In the genomic region with DNA sequence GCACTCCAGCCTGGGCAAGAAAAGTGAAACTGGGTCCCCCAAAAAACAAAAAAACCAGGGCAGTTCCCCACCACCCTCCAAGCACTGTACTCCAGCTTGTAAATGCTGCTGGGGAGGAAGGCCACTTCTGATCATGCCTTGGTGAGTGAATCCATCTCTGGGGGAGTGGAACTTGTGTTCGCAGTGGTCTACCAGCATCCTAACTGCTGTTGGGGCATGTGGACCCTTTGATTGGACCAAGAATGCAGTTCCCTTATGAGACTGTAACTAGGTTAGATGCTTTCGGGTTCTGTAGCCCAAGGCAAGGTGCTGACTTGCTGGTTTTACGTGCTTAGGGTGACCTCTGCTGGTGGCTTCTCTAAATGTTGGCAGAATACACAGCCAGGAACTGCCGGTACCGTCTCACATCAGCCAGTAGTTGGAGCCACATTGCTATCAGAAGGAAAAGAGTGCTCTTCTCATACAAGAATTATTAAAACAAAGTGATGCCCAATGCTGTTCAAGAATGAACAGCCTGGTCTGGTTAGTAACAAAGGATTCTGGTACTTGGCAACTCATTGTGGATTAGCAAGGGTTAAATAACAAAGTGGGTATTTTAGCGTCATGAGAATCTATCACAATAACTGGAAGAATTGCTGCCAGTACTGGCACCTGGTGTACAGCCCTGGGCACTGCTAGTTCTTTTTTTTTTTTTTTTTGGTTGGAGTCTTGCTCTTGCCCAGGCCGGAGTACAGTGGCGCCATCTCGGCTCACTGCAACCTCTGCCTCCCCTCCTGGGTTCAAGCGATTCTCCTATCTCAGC, we compare ENCODE assay signal across 1 cellular context.
TF ChIP-seq lines count a peak whose summit lies in the region.

No MANE protein-coding gene starts in this region.

TF ChIP-seq in GM12878, 131 proteins besides CTCF, POLR2A, EP300 and RAD21:
- TF ChIP-seq ZNF384 (IDR thresholded peaks at IDR 0.05; ENCODE audit: borderline replicate concordance, low read depth, low read length) = peak; percentile 78
- TF ChIP-seq, protein P1, sequence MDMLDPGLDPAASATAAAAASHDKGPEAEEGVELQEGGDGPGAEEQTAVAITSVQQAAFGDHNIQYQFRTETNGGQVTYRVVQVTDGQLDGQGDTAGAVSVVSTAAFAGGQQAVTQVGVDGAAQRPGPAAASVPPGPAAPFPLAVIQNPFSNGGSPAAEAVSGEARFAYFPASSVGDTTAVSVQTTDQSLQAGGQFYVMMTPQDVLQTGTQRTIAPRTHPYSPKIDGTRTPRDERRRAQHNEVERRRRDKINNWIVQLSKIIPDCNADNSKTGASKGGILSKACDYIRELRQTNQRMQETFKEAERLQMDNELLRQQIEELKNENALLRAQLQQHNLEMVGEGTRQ (IDR thresholded peaks at IDR 0.05; ENCODE audit: borderline replicate concordance, low read depth, low read length) = no peak
- TF ChIP-seq SPI1 (IDR thresholded peaks at IDR 0.05; ENCODE audit: borderline replicate concordance, insufficient read depth, low read depth, low read length) = peak; percentile 25; the same call in 1 of the 2 replicates
- no peak for TF ChIP-seq RBBP5 (conservative IDR thresholded peaks at IDR 0.05)
- TF ChIP-seq SMARCA5 (IDR thresholded peaks at IDR 0.05) = peak; percentile 95
- TF ChIP-seq BHLHE40 (IDR thresholded peaks at IDR 0.05; ENCODE audit: borderline replicate concordance in 1 of 2, low read depth in 2 of 2, low read length in 1 of 2) = 0 out of 4 replicates have a peak, but pooled peaks of 1 of the 2 experiments have one; percentile 34
- TF ChIP-seq, protein P2, sequence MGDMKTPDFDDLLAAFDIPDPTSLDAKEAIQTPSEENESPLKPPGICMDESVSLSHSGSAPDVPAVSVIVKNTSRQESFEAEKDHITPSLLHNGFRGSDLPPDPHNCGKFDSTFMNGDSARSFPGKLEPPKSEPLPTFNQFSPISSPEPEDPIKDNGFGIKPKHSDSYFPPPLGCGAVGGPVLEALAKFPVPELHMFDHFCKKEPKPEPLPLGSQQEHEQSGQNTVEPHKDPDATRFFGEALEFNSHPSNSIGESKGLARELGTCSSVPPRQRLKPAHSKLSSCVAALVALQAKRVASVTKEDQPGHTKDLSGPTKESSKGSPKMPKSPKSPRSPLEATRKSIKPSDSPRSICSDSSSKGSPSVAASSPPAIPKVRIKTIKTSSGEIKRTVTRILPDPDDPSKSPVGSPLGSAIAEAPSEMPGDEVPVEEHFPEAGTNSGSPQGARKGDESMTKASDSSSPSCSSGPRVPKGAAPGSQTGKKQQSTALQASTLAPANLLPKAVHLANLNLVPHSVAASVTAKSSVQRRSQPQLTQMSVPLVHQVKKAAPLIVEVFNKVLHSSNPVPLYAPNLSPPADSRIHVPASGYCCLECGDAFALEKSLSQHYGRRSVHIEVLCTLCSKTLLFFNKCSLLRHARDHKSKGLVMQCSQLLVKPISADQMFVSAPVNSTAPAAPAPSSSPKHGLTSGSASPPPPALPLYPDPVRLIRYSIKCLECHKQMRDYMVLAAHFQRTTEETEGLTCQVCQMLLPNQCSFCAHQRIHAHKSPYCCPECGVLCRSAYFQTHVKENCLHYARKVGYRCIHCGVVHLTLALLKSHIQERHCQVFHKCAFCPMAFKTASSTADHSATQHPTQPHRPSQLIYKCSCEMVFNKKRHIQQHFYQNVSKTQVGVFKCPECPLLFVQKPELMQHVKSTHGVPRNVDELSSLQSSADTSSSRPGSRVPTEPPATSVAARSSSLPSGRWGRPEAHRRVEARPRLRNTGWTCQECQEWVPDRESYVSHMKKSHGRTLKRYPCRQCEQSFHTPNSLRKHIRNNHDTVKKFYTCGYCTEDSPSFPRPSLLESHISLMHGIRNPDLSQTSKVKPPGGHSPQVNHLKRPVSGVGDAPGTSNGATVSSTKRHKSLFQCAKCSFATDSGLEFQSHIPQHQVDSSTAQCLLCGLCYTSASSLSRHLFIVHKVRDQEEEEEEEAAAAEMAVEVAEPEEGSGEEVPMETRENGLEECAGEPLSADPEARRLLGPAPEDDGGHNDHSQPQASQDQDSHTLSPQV (IDR thresholded peaks at IDR 0.05) = peak; percentile 85
- TF ChIP-seq STAT1 (conservative IDR thresholded peaks at IDR 0.05) = 0 out of 2 replicates have a peak, but pooled peaks have one; percentile 56
- peak; percentile 65; the same call in 1 of the 2 replicates for TF ChIP-seq IRF4 (IDR thresholded peaks at IDR 0.05; ENCODE audit: low read depth, low read length)
- peak; percentile 19 for TF ChIP-seq SP1 (IDR thresholded peaks at IDR 0.05; ENCODE audit: low read depth, low read length)
- peak; percentile 52; the same call in 1 of the 2 replicates for TF ChIP-seq MEF2A (IDR thresholded peaks at IDR 0.05; ENCODE audit: insufficient read depth, low read depth, low read length)
- no peak for TF ChIP-seq MTA2 (IDR thresholded peaks at IDR 0.05; ENCODE audit: low read depth)
- no peak for TF ChIP-seq TCF7 (IDR thresholded peaks at IDR 0.05; ENCODE audit: borderline replicate concordance)
- peak; percentile 29 for TF ChIP-seq RELA (IDR thresholded peaks at IDR 0.05; ENCODE audit: borderline replicate concordance, partially characterized antibody)
- peak; percentile 24; the same call in 1 of the 3 replicates for TF ChIP-seq POU2F2 (IDR thresholded peaks at IDR 0.05; ENCODE audit: borderline replicate concordance, low read depth, low read length)
- TF ChIP-seq HDAC2 (IDR thresholded peaks at IDR 0.05) = no peak
- TF ChIP-seq DPF2 (IDR thresholded peaks at IDR 0.05) = no peak
- TF ChIP-seq, protein P3, sequence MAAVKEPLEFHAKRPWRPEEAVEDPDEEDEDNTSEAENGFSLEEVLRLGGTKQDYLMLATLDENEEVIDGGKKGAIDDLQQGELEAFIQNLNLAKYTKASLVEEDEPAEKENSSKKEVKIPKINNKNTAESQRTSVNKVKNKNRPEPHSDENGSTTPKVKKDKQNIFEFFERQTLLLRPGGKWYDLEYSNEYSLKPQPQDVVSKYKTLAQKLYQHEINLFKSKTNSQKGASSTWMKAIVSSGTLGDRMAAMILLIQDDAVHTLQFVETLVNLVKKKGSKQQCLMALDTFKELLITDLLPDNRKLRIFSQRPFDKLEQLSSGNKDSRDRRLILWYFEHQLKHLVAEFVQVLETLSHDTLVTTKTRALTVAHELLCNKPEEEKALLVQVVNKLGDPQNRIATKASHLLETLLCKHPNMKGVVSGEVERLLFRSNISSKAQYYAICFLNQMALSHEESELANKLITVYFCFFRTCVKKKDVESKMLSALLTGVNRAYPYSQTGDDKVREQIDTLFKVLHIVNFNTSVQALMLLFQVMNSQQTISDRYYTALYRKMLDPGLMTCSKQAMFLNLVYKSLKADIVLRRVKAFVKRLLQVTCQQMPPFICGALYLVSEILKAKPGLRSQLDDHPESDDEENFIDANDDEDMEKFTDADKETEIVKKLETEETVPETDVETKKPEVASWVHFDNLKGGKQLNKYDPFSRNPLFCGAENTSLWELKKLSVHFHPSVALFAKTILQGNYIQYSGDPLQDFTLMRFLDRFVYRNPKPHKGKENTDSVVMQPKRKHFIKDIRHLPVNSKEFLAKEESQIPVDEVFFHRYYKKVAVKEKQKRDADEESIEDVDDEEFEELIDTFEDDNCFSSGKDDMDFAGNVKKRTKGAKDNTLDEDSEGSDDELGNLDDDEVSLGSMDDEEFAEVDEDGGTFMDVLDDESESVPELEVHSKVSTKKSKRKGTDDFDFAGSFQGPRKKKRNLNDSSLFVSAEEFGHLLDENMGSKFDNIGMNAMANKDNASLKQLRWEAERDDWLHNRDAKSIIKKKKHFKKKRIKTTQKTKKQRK (IDR thresholded peaks at IDR 0.05; ENCODE audit: low read depth, low read length) = no peak
- peak; percentile 58 for TF ChIP-seq YY1 (IDR thresholded peaks at IDR 0.05; ENCODE audit: low read depth, low read length)
- peak; percentile 65; the same call in 1 of the 2 replicates for TF ChIP-seq NBN (IDR thresholded peaks at IDR 0.05)
- TF ChIP-seq, protein P4, sequence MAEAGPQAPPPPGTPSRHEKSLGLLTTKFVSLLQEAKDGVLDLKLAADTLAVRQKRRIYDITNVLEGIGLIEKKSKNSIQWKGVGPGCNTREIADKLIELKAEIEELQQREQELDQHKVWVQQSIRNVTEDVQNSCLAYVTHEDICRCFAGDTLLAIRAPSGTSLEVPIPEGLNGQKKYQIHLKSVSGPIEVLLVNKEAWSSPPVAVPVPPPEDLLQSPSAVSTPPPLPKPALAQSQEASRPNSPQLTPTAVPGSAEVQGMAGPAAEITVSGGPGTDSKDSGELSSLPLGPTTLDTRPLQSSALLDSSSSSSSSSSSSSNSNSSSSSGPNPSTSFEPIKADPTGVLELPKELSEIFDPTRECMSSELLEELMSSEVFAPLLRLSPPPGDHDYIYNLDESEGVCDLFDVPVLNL (IDR thresholded peaks at IDR 0.05; ENCODE audit: low read depth, low read length) = no peak
- TF ChIP-seq, protein P5, sequence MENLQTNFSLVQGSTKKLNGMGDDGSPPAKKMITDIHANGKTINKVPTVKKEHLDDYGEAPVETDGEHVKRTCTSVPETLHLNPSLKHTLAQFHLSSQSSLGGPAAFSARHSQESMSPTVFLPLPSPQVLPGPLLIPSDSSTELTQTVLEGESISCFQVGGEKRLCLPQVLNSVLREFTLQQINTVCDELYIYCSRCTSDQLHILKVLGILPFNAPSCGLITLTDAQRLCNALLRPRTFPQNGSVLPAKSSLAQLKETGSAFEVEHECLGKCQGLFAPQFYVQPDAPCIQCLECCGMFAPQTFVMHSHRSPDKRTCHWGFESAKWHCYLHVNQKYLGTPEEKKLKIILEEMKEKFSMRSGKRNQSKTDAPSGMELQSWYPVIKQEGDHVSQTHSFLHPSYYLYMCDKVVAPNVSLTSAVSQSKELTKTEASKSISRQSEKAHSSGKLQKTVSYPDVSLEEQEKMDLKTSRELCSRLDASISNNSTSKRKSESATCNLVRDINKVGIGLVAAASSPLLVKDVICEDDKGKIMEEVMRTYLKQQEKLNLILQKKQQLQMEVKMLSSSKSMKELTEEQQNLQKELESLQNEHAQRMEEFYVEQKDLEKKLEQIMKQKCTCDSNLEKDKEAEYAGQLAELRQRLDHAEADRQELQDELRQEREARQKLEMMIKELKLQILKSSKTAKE (IDR thresholded peaks at IDR 0.05; ENCODE audit: low read depth, poor library complexity, severe bottlenecking) = peak; percentile 79
- 0 out of 2 replicates have a peak, but pooled peaks have one; percentile 87 for TF ChIP-seq WRNIP1 (IDR thresholded peaks at IDR 0.05; ENCODE audit: borderline replicate concordance, low read depth, low read length)
- TF ChIP-seq, protein P6, sequence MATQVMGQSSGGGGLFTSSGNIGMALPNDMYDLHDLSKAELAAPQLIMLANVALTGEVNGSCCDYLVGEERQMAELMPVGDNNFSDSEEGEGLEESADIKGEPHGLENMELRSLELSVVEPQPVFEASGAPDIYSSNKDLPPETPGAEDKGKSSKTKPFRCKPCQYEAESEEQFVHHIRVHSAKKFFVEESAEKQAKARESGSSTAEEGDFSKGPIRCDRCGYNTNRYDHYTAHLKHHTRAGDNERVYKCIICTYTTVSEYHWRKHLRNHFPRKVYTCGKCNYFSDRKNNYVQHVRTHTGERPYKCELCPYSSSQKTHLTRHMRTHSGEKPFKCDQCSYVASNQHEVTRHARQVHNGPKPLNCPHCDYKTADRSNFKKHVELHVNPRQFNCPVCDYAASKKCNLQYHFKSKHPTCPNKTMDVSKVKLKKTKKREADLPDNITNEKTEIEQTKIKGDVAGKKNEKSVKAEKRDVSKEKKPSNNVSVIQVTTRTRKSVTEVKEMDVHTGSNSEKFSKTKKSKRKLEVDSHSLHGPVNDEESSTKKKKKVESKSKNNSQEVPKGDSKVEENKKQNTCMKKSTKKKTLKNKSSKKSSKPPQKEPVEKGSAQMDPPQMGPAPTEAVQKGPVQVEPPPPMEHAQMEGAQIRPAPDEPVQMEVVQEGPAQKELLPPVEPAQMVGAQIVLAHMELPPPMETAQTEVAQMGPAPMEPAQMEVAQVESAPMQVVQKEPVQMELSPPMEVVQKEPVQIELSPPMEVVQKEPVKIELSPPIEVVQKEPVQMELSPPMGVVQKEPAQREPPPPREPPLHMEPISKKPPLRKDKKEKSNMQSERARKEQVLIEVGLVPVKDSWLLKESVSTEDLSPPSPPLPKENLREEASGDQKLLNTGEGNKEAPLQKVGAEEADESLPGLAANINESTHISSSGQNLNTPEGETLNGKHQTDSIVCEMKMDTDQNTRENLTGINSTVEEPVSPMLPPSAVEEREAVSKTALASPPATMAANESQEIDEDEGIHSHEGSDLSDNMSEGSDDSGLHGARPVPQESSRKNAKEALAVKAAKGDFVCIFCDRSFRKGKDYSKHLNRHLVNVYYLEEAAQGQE (IDR thresholded peaks at IDR 0.05; ENCODE audit: low read depth, low read length) = no peak
- peak; percentile 13 for TF ChIP-seq SIX5 (IDR thresholded peaks at IDR 0.05; ENCODE audit: low read depth, low read length, severe bottlenecking)
- peak; percentile 93 for TF ChIP-seq SMC3 (IDR thresholded peaks at IDR 0.05; ENCODE audit: borderline replicate concordance, low read length)
- peak; percentile 70; the same call in 1 of the 2 replicates for TF ChIP-seq MXI1 (IDR thresholded peaks at IDR 0.05; ENCODE audit: low read depth, low read length)
- TF ChIP-seq CBX5 (IDR thresholded peaks at IDR 0.05; ENCODE audit: low read depth) = no peak
- no peak for TF ChIP-seq BCL11A (IDR thresholded peaks at IDR 0.05; ENCODE audit: low read depth, low read length)
- 0 out of 2 replicates have a peak, but pooled peaks have one; percentile 34 for TF ChIP-seq TBL1XR1 (IDR thresholded peaks at IDR 0.05; ENCODE audit: low read depth, low read length)
- no peak for TF ChIP-seq CHD1 (IDR thresholded peaks at IDR 0.05; ENCODE audit: low read depth, low read length)
- no peak for TF ChIP-seq SREBF2 (IDR thresholded peaks at IDR 0.05; ENCODE audit: low read length)
- TF ChIP-seq RB1 (IDR thresholded peaks at IDR 0.05; ENCODE audit: borderline replicate concordance) = peak; percentile 82; the same call in 1 of the 2 replicates
- peak; percentile 51; the same call in 1 of the 2 replicates for TF ChIP-seq FOXM1 (IDR thresholded peaks at IDR 0.05; ENCODE audit: low read depth, low read length)
- TF ChIP-seq RFX5 (IDR thresholded peaks at IDR 0.05; ENCODE audit: low read depth, low read length) = peak; percentile 69; the same call in 1 of the 2 replicates
